9 cellular contexts compared by ENCODE assay signal in the genomic region with DNA sequence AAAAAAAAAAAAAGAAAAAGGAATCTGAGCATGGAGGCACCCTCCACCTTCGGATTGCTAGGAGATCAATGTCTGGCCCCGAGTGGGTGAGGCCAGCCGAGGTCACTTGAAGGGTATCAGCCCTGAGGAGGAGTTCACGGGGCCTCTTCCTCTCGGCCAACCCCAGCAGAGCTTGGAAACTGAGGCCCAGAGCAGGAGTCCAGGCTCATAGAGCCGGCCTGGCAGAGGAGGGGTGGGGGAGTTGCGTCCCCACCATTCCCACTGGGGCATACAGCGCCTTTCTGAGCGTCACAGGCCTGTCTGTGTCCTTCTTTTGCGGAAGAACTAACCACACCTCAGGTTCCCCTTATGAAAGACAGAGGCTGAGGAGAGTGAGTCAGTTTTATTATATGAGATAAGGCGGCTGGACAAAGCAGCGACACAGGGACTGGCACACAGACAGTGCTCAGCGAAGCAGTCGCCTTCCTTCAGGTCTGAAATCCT. TPM values are rescaled to one million over a fixed set of nuclear protein-coding genes. Genes with fewer than 3 reads are reported as not detected.
A peak's percentile ranks its signal among the peaks of the same experiment; 100 is the strongest.
DNase-seq lines count a peak whose midpoint lies in the region; FAIRE-seq and TF ChIP-seq lines count a peak whose summit lies in the region.
"Had no signal": no experiment of that assay in that cellular context is flagged by ENCODE, and none has a peak within 500 bp of the region (broad histone marks: within the 10 kb centered on the region; RNA-seq: fewer than 3 reads in every experiment).

No MANE protein-coding gene starts in this region.

- H3K27ac ChIP-seq in epithelial cell of prostate: peak overlapping the region; percentile 98
- no peak overlapping the region for H3K27ac ChIP-seq in neuronal stem cell (replicated peaks; ENCODE audit: low read length)

- DNase-seq in GDM1 (lab: John Stamatoyannopoulos, UW) (peak; percentile 59), RCC 7860 (ENCODE audit: low spot score) (peak; percentile 94), epithelial cell of prostate (ENCODE audit: low read depth, low spot score) (no peak), neuronal stem cell (ENCODE audit: low spot score) (no peak), GM19239 (ENCODE audit: insufficient read length, low spot score) (no peak), GM13976 (ENCODE audit: low spot score) (no peak), NCI-H345 treated with DMSO at 0.1 percent for 48 hours (lab: John Stamatoyannopoulos, UW; ENCODE audit: unreplicated experiment) (no peak), DMS 273 (lab: John Stamatoyannopoulos, UW; ENCODE audit: unreplicated experiment) (no peak)
- DNase-seq: heart left ventricle had no signal

- H3K4me2 ChIP-seq in neuronal stem cell (ENCODE audit: insufficient read depth, low read length, poor library complexity, severe bottlenecking): no peak overlapping the region

- H3K27me3 ChIP-seq in neuronal stem cell (ENCODE audit: control insufficient read depth in 3 of 3, insufficient read depth in 3 of 3, low read depth in 1 of 3, low read length in 3 of 3): no peaks in the 10 kb centered on the region

- H4K8ac ChIP-seq in neuronal stem cell (ENCODE audit: low read depth, low read length): no peak overlapping the region

- no peak overlapping the region for H3K4ac ChIP-seq in neuronal stem cell (ENCODE audit: low read length)

- WGBS in neuronal stem cell (ENCODE audit: extremely low coverage in 2 of 2, insufficient read length in 2 of 2, insufficient replicate concordance in 1 of 2), 2 donors: no CpG with 5 or more reads among the region's 14 CpGs

- H3K18ac ChIP-seq in neuronal stem cell (ENCODE audit: low read length): peak overlapping the region; percentile 97

- H3K36me3 ChIP-seq in neuronal stem cell (replicated peaks in 1 of 2; ENCODE audit: control insufficient read depth in 2 of 2, insufficient read depth in 2 of 2, low read length in 2 of 2): no peaks in the 10 kb centered on the region
- H3K36me3 ChIP-seq: heart left ventricle had no signal

- peak; percentile 84 for FAIRE-seq in RCC 7860 (lab: Jason Lieb, UNC)
- no peak for FAIRE-seq in GM19239 (lab: Jason Lieb, UNC)

- peak overlapping the region; percentile 79 for H2BK15ac ChIP-seq in neuronal stem cell (ENCODE audit: low read length)

- H2BK5ac ChIP-seq in neuronal stem cell (ENCODE audit: low read length): peak overlapping the region; percentile 96

- H2AK5ac ChIP-seq in neuronal stem cell (ENCODE audit: low read depth, low read length): peak overlapping the region; percentile 85

- in situ Hi-C loops in GM13976 (cut with MboI; ENCODE audit: low sequenced_read_pairs, unreplicated experiment): no loop called here

- H3K23ac ChIP-seq in neuronal stem cell (ENCODE audit: low read depth, low read length, poor library complexity): no peak overlapping the region

- peak overlapping the region; percentile 27 for H2AFZ ChIP-seq in neuronal stem cell (ENCODE audit: low read length)

- no peaks in the 10 kb centered on the region for H3K79me1 ChIP-seq in neuronal stem cell (ENCODE audit: low read depth, low read length)

- H3K9ac ChIP-seq in neuronal stem cell (ENCODE audit: low read depth, low read length, poor library complexity): no peak overlapping the region

- H2BK12ac ChIP-seq in neuronal stem cell (ENCODE audit: low read length): peak overlapping the region; percentile 91

- no peak overlapping the region for H3K4me3 ChIP-seq in neuronal stem cell (ENCODE audit: low read length in 2 of 2)
- H3K4me3 ChIP-seq: heart left ventricle had no signal

- H2BK120ac ChIP-seq in neuronal stem cell (ENCODE audit: low read depth, low read length): no peak overlapping the region

- H3K9me3 ChIP-seq in neuronal stem cell (replicated peaks in 1 of 2; ENCODE audit: control insufficient read depth in 2 of 2, insufficient read depth in 1 of 2, low read depth in 1 of 2, low read length in 2 of 2): no peaks in the 10 kb centered on the region
- H3K9me3 ChIP-seq: heart left ventricle had no signal

- peak overlapping the region; percentile 73 for H4K91ac ChIP-seq in neuronal stem cell (ENCODE audit: low read depth, low read length, poor library complexity)

- H3K4me1 ChIP-seq in neuronal stem cell (ENCODE audit: control insufficient read depth in 2 of 2, insufficient read depth in 1 of 2, low read depth in 1 of 2, low read length in 2 of 2): peaks cover 28 to 32% of the 10 kb centered on the region in 2 donors

- H3K14ac ChIP-seq in neuronal stem cell (ENCODE audit: low read length): no peak overlapping the region

- no peak for TF ChIP-seq CTCF in GM13976 (IDR thresholded peaks at IDR 0.05; ENCODE audit: borderline replicate concordance, control extremely low read depth, extremely low read depth, insufficient read depth, missing control alignments)

RNA-seq across cellular contexts. Expression of gene EPHA2, which starts 17.1 kb away (rescaled TPM):
- 74.6 TPM for polyA plus RNA-seq in neuronal stem cell (2013, experiment 1 of 2)
- polyA plus RNA-seq in neuronal stem cell (2013, experiment 2 of 2): 73.7 TPM

RNA-seq across cellular contexts. Expression of gene ARHGEF19, which starts 39.4 kb away (rescaled TPM):
- polyA plus RNA-seq in neuronal stem cell (2013, experiment 1 of 2): 14.7 TPM
- polyA plus RNA-seq in neuronal stem cell (2013, experiment 2 of 2): 14.8 TPM

Comparison
In these comparisons a context has a peak if more than half of its experiments do, and no peak if none do; other contexts are left out.
1. DNase-seq: peak in GDM1 (single experiment) and RCC 7860 (single experiment); none in epithelial cell of prostate (single experiment), neuronal stem cell (single experiment), GM19239 (single experiment), GM13976 (single experiment), NCI-H345 treated with DMSO at 0.1 percent for 48 hours (single experiment) and DMS 273 (single experiment).